ENCODE assay signal across 1 cellular context in genomic region chr12:53145383-53145782, GRCh38.
TF ChIP-seq lines count a peak whose summit lies in the region.

No MANE protein-coding gene starts in this region.

TF ChIP-seq in HepG2, 621 proteins besides CTCF, POLR2A, EP300 and RAD21 (continued from another document and continues in another):
- TF ChIP-seq ZNF75D (CRISPR knock-in tag; IDR thresholded peaks at IDR 0.05; ENCODE audit: borderline replicate concordance) = no peak
- TF ChIP-seq JUNB (CRISPR knock-in tag; IDR thresholded peaks at IDR 0.05; ENCODE audit: borderline replicate concordance) = no peak
- TF ChIP-seq, protein P1, sequence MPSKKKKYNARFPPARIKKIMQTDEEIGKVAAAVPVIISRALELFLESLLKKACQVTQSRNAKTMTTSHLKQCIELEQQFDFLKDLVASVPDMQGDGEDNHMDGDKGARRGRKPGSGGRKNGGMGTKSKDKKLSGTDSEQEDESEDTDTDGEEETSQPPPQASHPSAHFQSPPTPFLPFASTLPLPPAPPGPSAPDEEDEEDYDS (CRISPR knock-in tag; IDR thresholded peaks at IDR 0.05) = no peak
- peak; percentile 95 for TF ChIP-seq TBL1XR1 (IDR thresholded peaks at IDR 0.05; ENCODE audit: borderline replicate concordance, low read length, partially characterized antibody)
- no peak for TF ChIP-seq HMGXB3 (CRISPR knock-in tag; IDR thresholded peaks at IDR 0.05; ENCODE audit: borderline replicate concordance)
- TF ChIP-seq KLF16 (CRISPR knock-in tag; IDR thresholded peaks at IDR 0.05) = 0 out of 4 replicates have a peak, but pooled peaks of 1 of the 2 experiments have one; percentile 23
- TF ChIP-seq ZXDC (CRISPR knock-in tag; IDR thresholded peaks at IDR 0.05) = no peak
- TF ChIP-seq TBX2 (CRISPR knock-in tag; IDR thresholded peaks at IDR 0.05; ENCODE audit: borderline replicate concordance) = peak; percentile 77
- TF ChIP-seq PITX1 (CRISPR knock-in tag; IDR thresholded peaks at IDR 0.05) = 0 out of 2 replicates have a peak, but pooled peaks have one; percentile 34
- no peak for TF ChIP-seq SOX13 (IDR thresholded peaks at IDR 0.05)
- peak in 1 of 2 experiments; percentile 52; a peak in 2 of 4 replicates for TF ChIP-seq SOX13 (CRISPR knock-in tag; conservative IDR thresholded peaks at IDR 0.05 in 1 of 2, IDR thresholded peaks at IDR 0.05 in 1 of 2)
- peak; percentile 98 for TF ChIP-seq HNF4A (CRISPR knock-in tag; IDR thresholded peaks at IDR 0.05)
- peak; percentile 97 for TF ChIP-seq RXRB (CRISPR knock-in tag; IDR thresholded peaks at IDR 0.05; ENCODE audit: borderline replicate concordance)
- peak; percentile 75 for TF ChIP-seq HDAC1 (CRISPR knock-in tag; IDR thresholded peaks at IDR 0.05)
- TF ChIP-seq LBX2 (CRISPR knock-in tag; IDR thresholded peaks at IDR 0.05; ENCODE audit: borderline replicate concordance) = no peak
- peak; percentile 59; the same call in 1 of the 2 replicates for TF ChIP-seq MIER3 (CRISPR knock-in tag; IDR thresholded peaks at IDR 0.05; ENCODE audit: borderline replicate concordance)
- no peak for TF ChIP-seq KDM5B (CRISPR knock-in tag; IDR thresholded peaks at IDR 0.05; ENCODE audit: borderline replicate concordance)
- TF ChIP-seq, protein P2, sequence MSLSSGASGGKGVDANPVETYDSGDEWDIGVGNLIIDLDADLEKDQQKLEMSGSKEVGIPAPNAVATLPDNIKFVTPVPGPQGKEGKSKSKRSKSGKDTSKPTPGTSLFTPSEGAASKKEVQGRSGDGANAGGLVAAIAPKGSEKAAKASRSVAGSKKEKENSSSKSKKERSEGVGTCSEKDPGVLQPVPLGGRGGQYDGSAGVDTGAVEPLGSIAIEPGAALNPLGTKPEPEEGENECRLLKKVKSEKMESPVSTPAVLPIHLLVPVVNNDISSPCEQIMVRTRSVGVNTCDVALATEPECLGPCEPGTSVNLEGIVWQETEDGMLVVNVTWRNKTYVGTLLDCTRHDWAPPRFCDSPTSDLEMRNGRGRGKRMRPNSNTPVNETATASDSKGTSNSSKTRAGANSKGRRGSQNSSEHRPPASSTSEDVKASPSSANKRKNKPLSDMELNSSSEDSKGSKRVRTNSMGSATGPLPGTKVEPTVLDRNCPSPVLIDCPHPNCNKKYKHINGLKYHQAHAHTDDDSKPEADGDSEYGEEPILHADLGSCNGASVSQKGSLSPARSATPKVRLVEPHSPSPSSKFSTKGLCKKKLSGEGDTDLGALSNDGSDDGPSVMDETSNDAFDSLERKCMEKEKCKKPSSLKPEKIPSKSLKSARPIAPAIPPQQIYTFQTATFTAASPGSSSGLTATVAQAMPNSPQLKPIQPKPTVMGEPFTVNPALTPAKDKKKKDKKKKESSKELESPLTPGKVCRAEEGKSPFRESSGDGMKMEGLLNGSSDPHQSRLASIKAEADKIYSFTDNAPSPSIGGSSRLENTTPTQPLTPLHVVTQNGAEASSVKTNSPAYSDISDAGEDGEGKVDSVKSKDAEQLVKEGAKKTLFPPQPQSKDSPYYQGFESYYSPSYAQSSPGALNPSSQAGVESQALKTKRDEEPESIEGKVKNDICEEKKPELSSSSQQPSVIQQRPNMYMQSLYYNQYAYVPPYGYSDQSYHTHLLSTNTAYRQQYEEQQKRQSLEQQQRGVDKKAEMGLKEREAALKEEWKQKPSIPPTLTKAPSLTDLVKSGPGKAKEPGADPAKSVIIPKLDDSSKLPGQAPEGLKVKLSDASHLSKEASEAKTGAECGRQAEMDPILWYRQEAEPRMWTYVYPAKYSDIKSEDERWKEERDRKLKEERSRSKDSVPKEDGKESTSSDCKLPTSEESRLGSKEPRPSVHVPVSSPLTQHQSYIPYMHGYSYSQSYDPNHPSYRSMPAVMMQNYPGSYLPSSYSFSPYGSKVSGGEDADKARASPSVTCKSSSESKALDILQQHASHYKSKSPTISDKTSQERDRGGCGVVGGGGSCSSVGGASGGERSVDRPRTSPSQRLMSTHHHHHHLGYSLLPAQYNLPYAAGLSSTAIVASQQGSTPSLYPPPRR (CRISPR knock-in tag; IDR thresholded peaks at IDR 0.05; ENCODE audit: borderline replicate concordance) = peak; percentile 61; the same call in 1 of the 2 replicates
- TF ChIP-seq KLF11 (CRISPR knock-in tag; IDR thresholded peaks at IDR 0.05) = no peak
- no peak for TF ChIP-seq ZNF138 (CRISPR knock-in tag; IDR thresholded peaks at IDR 0.05; ENCODE audit: low read depth)
- 0 out of 2 replicates have a peak, but pooled peaks have one; percentile 24 for TF ChIP-seq HOXA5 (CRISPR knock-in tag; IDR thresholded peaks at IDR 0.05)
- TF ChIP-seq FOXP1 (IDR thresholded peaks at IDR 0.05) = no peak
- TF ChIP-seq FOXP1 (CRISPR knock-in tag; IDR thresholded peaks at IDR 0.05) = peak; percentile 37; the same call in 1 of the 2 replicates
- TF ChIP-seq SALL1 (CRISPR knock-in tag; IDR thresholded peaks at IDR 0.05) = peak; percentile 88
- peak; percentile 99 for TF ChIP-seq THRA (CRISPR knock-in tag; IDR thresholded peaks at IDR 0.05; ENCODE audit: borderline replicate concordance)
- no peak for TF ChIP-seq CREB1 (IDR thresholded peaks at IDR 0.05)
- peak; percentile 69 for TF ChIP-seq CREB1 (CRISPR knock-in tag; IDR thresholded peaks at IDR 0.05)
- peak; percentile 87 for TF ChIP-seq PPARG (CRISPR knock-in tag; conservative IDR thresholded peaks at IDR 0.05)
- TF ChIP-seq, protein P3, sequence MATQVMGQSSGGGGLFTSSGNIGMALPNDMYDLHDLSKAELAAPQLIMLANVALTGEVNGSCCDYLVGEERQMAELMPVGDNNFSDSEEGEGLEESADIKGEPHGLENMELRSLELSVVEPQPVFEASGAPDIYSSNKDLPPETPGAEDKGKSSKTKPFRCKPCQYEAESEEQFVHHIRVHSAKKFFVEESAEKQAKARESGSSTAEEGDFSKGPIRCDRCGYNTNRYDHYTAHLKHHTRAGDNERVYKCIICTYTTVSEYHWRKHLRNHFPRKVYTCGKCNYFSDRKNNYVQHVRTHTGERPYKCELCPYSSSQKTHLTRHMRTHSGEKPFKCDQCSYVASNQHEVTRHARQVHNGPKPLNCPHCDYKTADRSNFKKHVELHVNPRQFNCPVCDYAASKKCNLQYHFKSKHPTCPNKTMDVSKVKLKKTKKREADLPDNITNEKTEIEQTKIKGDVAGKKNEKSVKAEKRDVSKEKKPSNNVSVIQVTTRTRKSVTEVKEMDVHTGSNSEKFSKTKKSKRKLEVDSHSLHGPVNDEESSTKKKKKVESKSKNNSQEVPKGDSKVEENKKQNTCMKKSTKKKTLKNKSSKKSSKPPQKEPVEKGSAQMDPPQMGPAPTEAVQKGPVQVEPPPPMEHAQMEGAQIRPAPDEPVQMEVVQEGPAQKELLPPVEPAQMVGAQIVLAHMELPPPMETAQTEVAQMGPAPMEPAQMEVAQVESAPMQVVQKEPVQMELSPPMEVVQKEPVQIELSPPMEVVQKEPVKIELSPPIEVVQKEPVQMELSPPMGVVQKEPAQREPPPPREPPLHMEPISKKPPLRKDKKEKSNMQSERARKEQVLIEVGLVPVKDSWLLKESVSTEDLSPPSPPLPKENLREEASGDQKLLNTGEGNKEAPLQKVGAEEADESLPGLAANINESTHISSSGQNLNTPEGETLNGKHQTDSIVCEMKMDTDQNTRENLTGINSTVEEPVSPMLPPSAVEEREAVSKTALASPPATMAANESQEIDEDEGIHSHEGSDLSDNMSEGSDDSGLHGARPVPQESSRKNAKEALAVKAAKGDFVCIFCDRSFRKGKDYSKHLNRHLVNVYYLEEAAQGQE (IDR thresholded peaks at IDR 0.05; ENCODE audit: borderline replicate concordance in 1 of 2, low read depth in 1 of 2, low read length in 2 of 2) = peak in 1 of 2 experiments; percentile 36; a peak in 1 of 4 replicates
- no peak for TF ChIP-seq PRPF4 (IDR thresholded peaks at IDR 0.05; ENCODE audit: low read depth, low read length, poor library complexity, severe bottlenecking)
- TF ChIP-seq, protein P4, sequence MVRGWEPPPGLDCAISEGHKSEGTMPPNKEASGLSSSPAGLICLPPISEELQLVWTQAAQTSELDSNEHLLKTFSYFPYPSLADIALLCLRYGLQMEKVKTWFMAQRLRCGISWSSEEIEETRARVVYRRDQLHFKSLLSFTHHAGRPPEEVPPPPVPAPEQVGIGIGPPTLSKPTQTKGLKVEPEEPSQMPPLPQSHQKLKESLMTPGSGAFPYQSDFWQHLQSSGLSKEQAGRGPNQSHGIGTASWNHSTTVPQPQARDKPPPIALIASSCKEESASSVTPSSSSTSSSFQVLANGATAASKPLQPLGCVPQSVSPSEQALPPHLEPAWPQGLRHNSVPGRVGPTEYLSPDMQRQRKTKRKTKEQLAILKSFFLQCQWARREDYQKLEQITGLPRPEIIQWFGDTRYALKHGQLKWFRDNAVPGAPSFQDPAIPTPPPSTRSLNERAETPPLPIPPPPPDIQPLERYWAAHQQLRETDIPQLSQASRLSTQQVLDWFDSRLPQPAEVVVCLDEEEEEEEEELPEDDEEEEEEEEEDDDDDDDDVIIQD (CRISPR knock-in tag; IDR thresholded peaks at IDR 0.05; ENCODE audit: low read depth) = peak; percentile 71; the same call in 1 of the 2 replicates
- no peak for TF ChIP-seq PBX2 (CRISPR knock-in tag; IDR thresholded peaks at IDR 0.05)
- peak; percentile 51; the same call in 1 of the 2 replicates for TF ChIP-seq RCOR2 (CRISPR knock-in tag; IDR thresholded peaks at IDR 0.05)
- TF ChIP-seq BCL6 (CRISPR knock-in tag; IDR thresholded peaks at IDR 0.05) = peak; percentile 89
- TF ChIP-seq ZNF652 (CRISPR knock-in tag; IDR thresholded peaks at IDR 0.05; ENCODE audit: borderline replicate concordance, low read depth) = peak; percentile 63; the same call in 1 of the 2 replicates
